Comparison of ENCODE assay signal across 1 cellular context in genomic region chr16:75250809-75251279, GRCh38.
TF ChIP-seq lines count a peak whose summit lies in the region.

No MANE protein-coding gene starts in this region.

TF ChIP-seq in HepG2, 621 proteins besides CTCF, POLR2A, EP300 and RAD21 (continued from another document and continues in another):
- TF ChIP-seq DMTF1 (CRISPR knock-in tag; IDR thresholded peaks at IDR 0.05) (no peak), AHR (CRISPR knock-in tag; IDR thresholded peaks at IDR 0.05) (no peak), KDM5B (CRISPR knock-in tag; IDR thresholded peaks at IDR 0.05; ENCODE audit: borderline replicate concordance) (peak; percentile 55; the same call in 1 of the 2 replicates), BRCA1 (CRISPR knock-in tag; IDR thresholded peaks at IDR 0.05) (no peak), SIN3B (IDR thresholded peaks at IDR 0.05; ENCODE audit: low read length) (no peak), ZBTB7B (CRISPR knock-in tag; IDR thresholded peaks at IDR 0.05) (peak; percentile 93), ARNT (IDR thresholded peaks at IDR 0.05) (no peak), IRF2 (CRISPR knock-in tag; IDR thresholded peaks at IDR 0.05) (peak; percentile 12; the same call in 1 of the 2 replicates), ZFAT (CRISPR knock-in tag; conservative IDR thresholded peaks at IDR 0.05) (no peak), ZXDC (CRISPR knock-in tag; IDR thresholded peaks at IDR 0.05) (no peak), RBAK (CRISPR knock-in tag; IDR thresholded peaks at IDR 0.05) (no peak), TRAFD1 (CRISPR knock-in tag; IDR thresholded peaks at IDR 0.05; ENCODE audit: borderline replicate concordance) (no peak), RFXAP (CRISPR knock-in tag; IDR thresholded peaks at IDR 0.05; ENCODE audit: borderline replicate concordance) (no peak), DDIT3 (CRISPR knock-in tag; IDR thresholded peaks at IDR 0.05) (0 out of 2 replicates have a peak, but pooled peaks have one; percentile 26), ZFP91 (CRISPR knock-in tag; IDR thresholded peaks at IDR 0.05; ENCODE audit: borderline replicate concordance) (peak; percentile 81; the same call in 1 of the 2 replicates), TOPORS (CRISPR knock-in tag; IDR thresholded peaks at IDR 0.05) (peak; percentile 61; the same call in 1 of the 2 replicates), DNMT3B (CRISPR knock-in tag; conservative IDR thresholded peaks at IDR 0.05) (no peak), PAX8 (CRISPR knock-in tag; IDR thresholded peaks at IDR 0.05; ENCODE audit: borderline replicate concordance) (no peak), TFAP4 (IDR thresholded peaks at IDR 0.05; ENCODE audit: borderline replicate concordance, low read depth) (peak; percentile 13; the same call in 1 of the 2 replicates), ARHGAP35 (CRISPR knock-in tag; IDR thresholded peaks at IDR 0.05; ENCODE audit: borderline replicate concordance) (peak; percentile 35; the same call in 1 of the 2 replicates), ZHX1 (CRISPR knock-in tag; IDR thresholded peaks at IDR 0.05; ENCODE audit: low read depth) (no peak), ZGPAT (CRISPR knock-in tag; IDR thresholded peaks at IDR 0.05) (peak; percentile 79), GZF1 (CRISPR knock-in tag; IDR thresholded peaks at IDR 0.05) (no peak), SRSF9 (IDR thresholded peaks at IDR 0.05; ENCODE audit: borderline replicate concordance, insufficient read depth, low read depth, low read length, poor library complexity, severe bottlenecking) (no peak), TRIM24 (CRISPR knock-in tag; IDR thresholded peaks at IDR 0.05) (no peak), DR1 (CRISPR knock-in tag; IDR thresholded peaks at IDR 0.05) (no peak; the same call in none of the 2 replicates), KLF6 (CRISPR knock-in tag; IDR thresholded peaks at IDR 0.05) (no peak; the same call in 1 of the 2 replicates), ADNP (CRISPR knock-in tag; IDR thresholded peaks at IDR 0.05) (no peak), ZNF703 (CRISPR knock-in tag; IDR thresholded peaks at IDR 0.05; ENCODE audit: borderline replicate concordance) (peak; percentile 60; the same call in 1 of the 2 replicates), ZNF232 (CRISPR knock-in tag; IDR thresholded peaks at IDR 0.05; ENCODE audit: borderline replicate concordance) (0 out of 2 replicates have a peak, but pooled peaks have one; percentile 15), ZNF646 (CRISPR knock-in tag; IDR thresholded peaks at IDR 0.05) (no peak)
